In genomic region chr4:27239651-27240050, GRCh38 we compare ENCODE assay signal across 17 cellular contexts.
"Had no signal": no experiment of that assay in that cellular context is flagged by ENCODE, and none has a peak within 500 bp of the region (broad histone marks: within the 10 kb centered on the region; RNA-seq: fewer than 3 reads in every experiment).

No MANE protein-coding gene starts in this region.

- ATAC-seq: heart right ventricle; naive thymus-derived CD8-positive, alpha-beta T cell; sciatic nerve; stimulated activated effector memory CD8-positive, alpha-beta T cell treated with anti-CD3 and anti-CD28 coated beads, Interleukin-12 subunit alpha, Interleukin-12 subunit beta, amount 100 ng/mL, for 72 hours had no signal

- H3K36me3 ChIP-seq: heart right ventricle, stomach, upper lobe of left lung had no signal

- H3K27ac Mint-ChIP-seq: activated naive CD4-positive, alpha-beta T cell treated with anti-CD3 and anti-CD28 coated beads, Interleukin-2, amount 50 U/mL, for 24 hours; immature natural killer cell; naive thymus-derived CD8-positive, alpha-beta T cell; stimulated activated effector memory CD8-positive, alpha-beta T cell treated with anti-CD3 and anti-CD28 coated beads, Interleukin-12 subunit alpha, Interleukin-12 subunit beta, amount 100 ng/mL, for 72 hours had no signal

- H3K36me3 Mint-ChIP-seq: activated naive CD4-positive, alpha-beta T cell treated with anti-CD3 and anti-CD28 coated beads, Interleukin-2, amount 50 U/mL, for 24 hours; immature natural killer cell; naive thymus-derived CD8-positive, alpha-beta T cell; stimulated activated effector memory CD8-positive, alpha-beta T cell treated with anti-CD3 and anti-CD28 coated beads, Interleukin-12 subunit alpha, Interleukin-12 subunit beta, amount 100 ng/mL, for 72 hours had no signal

- H2AFZ ChIP-seq: parathyroid adenoma had no signal

- H3K4me1 ChIP-seq: heart right ventricle, parathyroid adenoma, stomach, testis, upper lobe of left lung had no signal

- H3K4me1 Mint-ChIP-seq: activated naive CD4-positive, alpha-beta T cell treated with anti-CD3 and anti-CD28 coated beads, Interleukin-2, amount 50 U/mL, for 24 hours; immature natural killer cell; naive thymus-derived CD8-positive, alpha-beta T cell; stimulated activated effector memory CD8-positive, alpha-beta T cell treated with anti-CD3 and anti-CD28 coated beads, Interleukin-12 subunit alpha, Interleukin-12 subunit beta, amount 100 ng/mL, for 72 hours had no signal

- H3K9me3 ChIP-seq: testis had no signal

- DNase-seq: activated CD4-positive, alpha-beta T cell treated with anti-CD3 and anti-CD28 coated beads, Interleukin-2, amount 50 U/mL, for 4 hours; activated gamma-delta T cell; caudate nucleus; dorsolateral prefrontal cortex; erythroblast; heart right ventricle; immature natural killer cell; naive thymus-derived CD8-positive, alpha-beta T cell; stimulated activated CD4-positive, alpha-beta T cell treated with anti-CD3 and anti-CD28 coated beads, Interleukin-4, amount 100 ng/mL, for 24 hours; stomach; testis; upper lobe of left lung had no signal

- H3K79me2 ChIP-seq: parathyroid adenoma had no signal

- H3K4me3 Mint-ChIP-seq: activated naive CD4-positive, alpha-beta T cell treated with anti-CD3 and anti-CD28 coated beads, Interleukin-2, amount 50 U/mL, for 24 hours; immature natural killer cell; naive thymus-derived CD8-positive, alpha-beta T cell; stimulated activated effector memory CD8-positive, alpha-beta T cell treated with anti-CD3 and anti-CD28 coated beads, Interleukin-12 subunit alpha, Interleukin-12 subunit beta, amount 100 ng/mL, for 72 hours had no signal

- H3K9ac ChIP-seq: parathyroid adenoma had no signal

- H3K4me3 ChIP-seq: dorsolateral prefrontal cortex, heart right ventricle, stomach, testis, upper lobe of left lung had no signal

- H3K27ac ChIP-seq: dorsolateral prefrontal cortex, heart right ventricle, parathyroid adenoma, stomach, testis, upper lobe of left lung, VCaP had no signal

- H3K27me3 ChIP-seq: heart right ventricle, stomach, testis, upper lobe of left lung had no signal
